ENCODE assay signal across 8 cellular contexts in genomic region chr4:7295917-7296660, GRCh38.
DNase-seq lines count a peak whose midpoint lies in the region; ATAC-seq and TF ChIP-seq lines count a peak whose summit lies in the region.

No MANE protein-coding gene starts in this region.

- peak; percentile 80 for TF ChIP-seq CTCF in AG10803 (conservative IDR thresholded peaks at IDR 0.05; ENCODE audit: low read length)
- no peak for TF ChIP-seq CTCF in lung (IDR thresholded peaks at IDR 0.05; ENCODE audit: control extremely low read depth, extremely low read depth)

- H3K9me3 ChIP-seq in lung (ENCODE audit: control insufficient read depth in 2 of 2, insufficient read depth in 1 of 2, low read length in 1 of 2), result peaks cover 0 to 2% of the 10 kb centered on the region in 2 donors

- H3K4me3 ChIP-seq in AG10803 (ENCODE audit: low read length) (no peak overlapping the region), lung (no peak overlapping the region)

- peak; percentile 36 for DNase-seq in AG10803 (ENCODE audit: low read depth)
- DNase-seq in HPDE6-E6E7 (ENCODE audit: extremely low spot score), result peak; percentile 16
- peak; percentile 15 to 30 for DNase-seq in T47D (ENCODE audit: low read depth in 1 of 2, low spot score in 1 of 2)
- peak; percentile 52 for DNase-seq in lung (ENCODE audit: low spot score)

- no peak for ATAC-seq in lung (ENCODE audit: insufficient read depth, low FRiP score)
- ATAC-seq in HG02885 (IDR thresholded peaks at IDR 0.05; ENCODE audit: poor library complexity, unreplicated experiment), result no peak
- no peak for ATAC-seq in GM21526 (IDR thresholded peaks at IDR 0.05; ENCODE audit: low FRiP score, unreplicated experiment)
- ATAC-seq in HG03442 (IDR thresholded peaks at IDR 0.05; ENCODE audit: unreplicated experiment), result no peak
- ATAC-seq in HG02678 (IDR thresholded peaks at IDR 0.05; ENCODE audit: unreplicated experiment), result no peak

- H3K27ac ChIP-seq in lung (ENCODE audit: low read depth in 1 of 2, low read length in 1 of 2), result no peak overlapping the region

- no peaks in the 10 kb centered on the region for H3K27me3 ChIP-seq in lung (ENCODE audit: control insufficient read depth, insufficient read depth)

- WGBS in lung, 2 donors, result 66 to 79% methylated on average over 19 of the region's 19 CpGs

- in situ Hi-C loops in T47D (cut with HindIII; ENCODE audit: low pct_unique_long_range_greater_than_20kb, low sequenced_read_pairs), result no loop called here

- H3K4me1 ChIP-seq in lung (ENCODE audit: control insufficient read depth in 2 of 2, insufficient read depth in 2 of 2, low read length in 2 of 2), result no peaks in the 10 kb centered on the region

- H3K36me3 ChIP-seq in lung (ENCODE audit: control insufficient read depth in 2 of 2, insufficient read depth in 2 of 2, low read length in 2 of 2), result no peaks in the 10 kb centered on the region
